Comparison of ENCODE assay signal across 18 cellular contexts in the genomic region with DNA sequence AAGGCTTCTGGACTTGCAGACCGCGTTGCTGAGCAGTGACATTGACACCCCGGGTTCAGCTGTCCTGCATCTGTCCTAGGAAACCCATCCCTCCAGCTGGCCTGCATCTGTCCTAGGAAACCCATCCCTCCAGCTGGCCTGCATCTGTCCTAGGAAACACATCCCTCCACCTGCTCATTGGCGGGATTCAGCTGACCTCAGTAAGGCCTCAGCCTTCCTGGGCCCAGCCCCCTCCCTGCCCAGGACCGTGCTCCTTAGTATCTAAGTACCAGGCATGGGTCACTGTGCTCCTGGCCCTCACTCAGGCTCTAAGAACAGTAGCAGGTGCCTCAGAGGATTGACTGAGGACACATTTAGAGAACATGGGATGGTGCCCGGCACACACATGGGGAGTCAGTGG. TPM values are rescaled to one million over a fixed set of nuclear protein-coding genes. Genes with fewer than 3 reads are reported as not detected.
DNase-seq lines count a peak whose midpoint lies in the region; ATAC-seq and TF ChIP-seq lines count a peak whose summit lies in the region.
"Had no signal": no experiment of that assay in that cellular context is flagged by ENCODE, and none has a peak within 500 bp of the region (broad histone marks: within the 10 kb centered on the region; RNA-seq: fewer than 3 reads in every experiment).

No MANE protein-coding gene starts in this region.

- H3K27ac ChIP-seq in C4-2B = peak overlapping the region; percentile 99
- H3K27ac ChIP-seq in VCaP = peak overlapping the region; percentile 98
- H3K27ac ChIP-seq: adrenal gland; BLaER1 treated with 17β-estradiol and CSF1 and Interleukin-3, amounts not matched to agents 10 nM and 100 nM had no signal

- H3K36me3 Mint-ChIP-seq in activated CD8-positive, alpha-beta memory T cell treated with anti-CD3 and anti-CD28 coated beads, Interleukin-2, amount 10 ng/mL, durations not matched to agents 7 days and 5 days = no peaks in the 10 kb centered on the region
- H3K36me3 Mint-ChIP-seq in activated naive CD4-positive, alpha-beta T cell treated with anti-CD3 and anti-CD28 coated beads, Interleukin-2, amount 50 U/mL, for 72 hours = peaks cover 15 to 19% of the 10 kb centered on the region in 2 donors
- H3K36me3 Mint-ChIP-seq in naive thymus-derived CD8-positive, alpha-beta T cell = peaks cover 0 to 17% (median 12%) of the 10 kb centered on the region in 3 donors

- no peak for TF ChIP-seq CTCF in C4-2B (conservative IDR thresholded peaks at IDR 0.05)
- no peak for TF ChIP-seq CTCF in VCaP (conservative IDR thresholded peaks at IDR 0.05)

- intact Hi-C loops in left cardiac atrium (cut with DNase I) = no loop called here

- H3K9me3 Mint-ChIP-seq in activated CD8-positive, alpha-beta memory T cell treated with anti-CD3 and anti-CD28 coated beads, Interleukin-2, amount 10 ng/mL, durations not matched to agents 7 days and 5 days (ENCODE audit: low read depth) = peaks cover 11% of the 10 kb centered on the region
- H3K9me3 Mint-ChIP-seq in activated naive CD4-positive, alpha-beta T cell treated with anti-CD3 and anti-CD28 coated beads, Interleukin-2, amount 50 U/mL, for 72 hours = peaks cover 13 to 25% of the 10 kb centered on the region in 2 donors
- peaks cover 0 to 37% (median 18%) of the 10 kb centered on the region in 9 donors for H3K9me3 Mint-ChIP-seq in naive thymus-derived CD8-positive, alpha-beta T cell

- POLR2A ChIA-PET in naive thymus-derived CD8-positive, alpha-beta T cell (lab: Charles Lee) = no interaction called here

- peak overlapping the region; percentile 79 for H3K4me3 ChIP-seq in skeletal muscle cell (ENCODE audit: low read depth, low read length)
- H3K4me3 ChIP-seq: adrenal gland; BLaER1 treated with 17β-estradiol and CSF1 and Interleukin-3, amounts not matched to agents 10 nM and 100 nM had no signal

- ATAC-seq in left cardiac atrium = peak in 1 of 2 donors; percentile 9
- no peak for ATAC-seq in activated CD8-positive, alpha-beta memory T cell treated with anti-CD3 and anti-CD28 coated beads, Interleukin-2, amount 10 ng/mL, durations not matched to agents 7 days and 5 days
- no peak for ATAC-seq in activated naive CD4-positive, alpha-beta T cell treated with anti-CD3 and anti-CD28 coated beads, Interleukin-2, amount 50 U/mL, for 72 hours
- no peak for ATAC-seq in naive thymus-derived CD8-positive, alpha-beta T cell
- ATAC-seq: activated T-cell treated with anti-CD3 and anti-CD28 coated beads, Interleukin-2, amount 50 U/mL, for 4 hours had no signal

- DNase-seq in left cardiac atrium (peak; percentile 22), skeletal muscle cell (ENCODE audit: low read depth) (no peak), C1 segment of cervical spinal cord (lab: John Stamatoyannopoulos, UW) (no peak)
- DNase-seq in activated CD8-positive, alpha-beta memory T cell treated with anti-CD3 and anti-CD28 coated beads, Interleukin-2, amount 10 ng/mL, durations not matched to agents 7 days and 5 days = no peak
- no peak for DNase-seq in activated naive CD4-positive, alpha-beta T cell treated with anti-CD3 and anti-CD28 coated beads, Interleukin-2, amount 50 U/mL, for 72 hours (ENCODE audit: low spot score in 2 of 2)
- DNase-seq in naive thymus-derived CD8-positive, alpha-beta T cell = no peak
- DNase-seq: activated CD4-positive, alpha-beta T cell treated with anti-CD3 and anti-CD28 coated beads for 4 hours; activated T-cell treated with anti-CD3 and anti-CD28 coated beads, Interleukin-2, amount 50 U/mL, for 4 hours; adrenal gland; cortex of kidney; esophagus squamous epithelium; NCI-H1105; NCI-H2227 treated with DMSO at 0.1 percent for 48 hours; occipital lobe had no signal

- no peak overlapping the region for H3K27ac Mint-ChIP-seq in activated CD8-positive, alpha-beta memory T cell treated with anti-CD3 and anti-CD28 coated beads, Interleukin-2, amount 10 ng/mL, durations not matched to agents 7 days and 5 days
- H3K27ac Mint-ChIP-seq in activated naive CD4-positive, alpha-beta T cell treated with anti-CD3 and anti-CD28 coated beads, Interleukin-2, amount 50 U/mL, for 72 hours = no peak overlapping the region
- peak overlapping the region in 1 of 10 donors; percentile 31 for H3K27ac Mint-ChIP-seq in naive thymus-derived CD8-positive, alpha-beta T cell

- CTCF ChIA-PET in activated CD8-positive, alpha-beta memory T cell treated with anti-CD3 and anti-CD28 coated beads, Interleukin-2, amount 10 ng/mL, durations not matched to agents 7 days and 5 days (lab: Charles Lee) = interaction anchor here (0.9 to 1.7 kb wide), 3 partner anchors 13 to 84 kb away, joined by 3 to 6 read pairs (median 5); no protein-coding TSS in a partner anchor

- peaks cover 57% of the 10 kb centered on the region for H3K27me3 Mint-ChIP-seq in activated CD8-positive, alpha-beta memory T cell treated with anti-CD3 and anti-CD28 coated beads, Interleukin-2, amount 10 ng/mL, durations not matched to agents 7 days and 5 days
- peaks cover 12 to 71% (median 32%) of the 10 kb centered on the region in 5 donors for H3K27me3 Mint-ChIP-seq in naive thymus-derived CD8-positive, alpha-beta T cell

- H3K4me3 Mint-ChIP-seq in activated CD8-positive, alpha-beta memory T cell treated with anti-CD3 and anti-CD28 coated beads, Interleukin-2, amount 10 ng/mL, durations not matched to agents 7 days and 5 days = no peak overlapping the region
- no peak overlapping the region for H3K4me3 Mint-ChIP-seq in naive thymus-derived CD8-positive, alpha-beta T cell
- H3K4me3 Mint-ChIP-seq: activated T-cell treated with anti-CD3 and anti-CD28 coated beads, Interleukin-2, amount 50 U/mL, for 4 hours had no signal

- no peaks in the 10 kb centered on the region for H3K4me1 Mint-ChIP-seq in activated CD8-positive, alpha-beta memory T cell treated with anti-CD3 and anti-CD28 coated beads, Interleukin-2, amount 10 ng/mL, durations not matched to agents 7 days and 5 days
- peaks cover 0 to 6% (median 0%) of the 10 kb centered on the region in 4 donors for H3K4me1 Mint-ChIP-seq in naive thymus-derived CD8-positive, alpha-beta T cell

RNA-seq across cellular contexts. Expression of a gene that starts 1.2 kb away (rescaled TPM):
- 100 to 1,000 TPM in 1 of 2 donors, 10 to 100 TPM in 1; 91.5 to 121 TPM for total RNA-seq in left cardiac atrium
- not detected for total RNA-seq in activated CD8-positive, alpha-beta memory T cell treated with anti-CD3 and anti-CD28 coated beads, Interleukin-2, amount 10 ng/mL, durations not matched to agents 7 days and 5 days
- not detected for total RNA-seq in activated naive CD4-positive, alpha-beta T cell treated with anti-CD3 and anti-CD28 coated beads, Interleukin-2, amount 50 U/mL, for 72 hours
- not detected for total RNA-seq in naive thymus-derived CD8-positive, alpha-beta T cell
- polyA plus RNA-seq in naive thymus-derived CD8-positive, alpha-beta T cell = not detected
- total RNA-seq: T-helper 1 cell treated with Interleukin-12 subunit alpha and Interleukin-12 subunit beta and Interleukin-4 antibody, amounts not matched to agents 30 ng/mL and 1 ng/mL, for 36 hours had no signal

Comparison
In these comparisons a context has a peak if more than half of its experiments do, and no peak if none do; other contexts are left out.
1. RNA of a gene that starts 1.2 kb away (total RNA-seq): 91.5 to 121 TPM in left cardiac atrium; not detected in activated naive CD4-positive, alpha-beta T cell treated with anti-CD3 and anti-CD28 coated beads, Interleukin-2, amount 50 U/mL, for 72 hours, not detected in activated CD8-positive, alpha-beta memory T cell treated with anti-CD3 and anti-CD28 coated beads, Interleukin-2, amount 10 ng/mL, durations not matched to agents 7 days and 5 days and not detected in naive thymus-derived CD8-positive, alpha-beta T cell; every median in the first group is over 10 times any median in the second.